In the genomic region with DNA sequence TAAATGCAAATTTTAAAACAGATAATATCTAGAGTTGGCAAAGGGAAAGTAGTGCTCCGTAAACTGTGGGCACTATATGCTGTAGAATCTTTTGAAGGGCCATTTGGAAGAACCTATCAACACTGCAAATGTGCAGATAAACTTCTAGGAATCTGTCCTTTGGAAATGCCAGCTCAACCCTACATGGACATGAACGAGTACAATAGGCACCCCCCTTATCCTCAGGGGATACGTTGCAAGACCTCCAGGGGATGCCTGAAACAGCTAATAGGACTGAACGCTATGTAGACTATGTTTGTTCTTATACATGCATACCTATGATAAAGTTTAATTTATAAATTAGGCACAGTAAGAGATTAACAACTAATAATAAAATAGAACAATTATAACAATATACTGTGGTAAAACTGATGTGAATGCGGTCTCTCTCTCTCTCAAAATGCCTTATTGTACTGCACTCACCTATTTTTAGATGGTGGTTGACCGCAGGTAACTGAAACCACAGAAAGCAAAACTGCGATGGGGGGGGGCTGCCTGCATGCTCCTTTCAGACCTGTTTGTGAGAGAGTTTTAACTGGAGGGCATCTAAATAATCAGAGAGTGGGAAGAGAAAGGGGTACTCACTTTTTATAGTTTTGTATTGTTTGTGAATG, we compare ENCODE assay signal across 8 cellular contexts. TPM values are rescaled to one million over a fixed set of nuclear protein-coding genes. Genes with fewer than 3 reads are reported as not detected.
DNase-seq lines count a peak whose midpoint lies in the region; ATAC-seq lines count a peak whose summit lies in the region.
"Not testable (repeated sequence)": the region's sequence is repeated elsewhere in the genome, so short reads cannot be mapped to it uniquely, and the experiment has no call there.

No MANE protein-coding gene starts in this region.

- DNase-seq in CD8-positive, alpha-beta memory T cell: peak; percentile 36 to 85 (median 69)
- peak; percentile 95 to 98 for DNase-seq in NCI-H526 (lab: John Stamatoyannopoulos, UW)
- DNase-seq in activated CD4-positive, CD25-positive, alpha-beta regulatory T cell treated with anti-CD3 and anti-CD28 coated beads, Interleukin-2, amount 50 U/mL, for 16 hours (ENCODE audit: low read depth, low spot score): peak; percentile 51
- DNase-seq in activated T-helper 1 cell treated with anti-CD3 and anti-CD28 coated beads, Interleukin-12 subunit alpha, Interleukin-12 subunit beta, Interleukin-2, Interleukin-4 antibody, amounts not matched to agents 30 ng/mL and 10 ng/mL and 1 ng/mL, durations not matched to agents 14 hours and 24 hours and 36 hours (ENCODE audit: low spot score): peak; percentile 76
- peak in 1 of 2 donors; percentile 38 for DNase-seq in memory B cell (ENCODE audit: low spot score in 2 of 2)
- peak; percentile 27 to 55 for DNase-seq in stimulated activated CD8-positive, alpha-beta memory T cell treated with anti-CD3 and anti-CD28 coated beads, Interleukin-2, amount 100 ng/mL, for 1 hour (ENCODE audit: low read depth in 2 of 2)

- H3K4me3 Mint-ChIP-seq in CD8-positive, alpha-beta memory T cell: peak overlapping the region; percentile 28 to 86 (median 59)
- peak overlapping the region; percentile 72 for H3K4me3 Mint-ChIP-seq in activated T-helper 1 cell treated with anti-CD3 and anti-CD28 coated beads, Interleukin-12 subunit alpha, Interleukin-12 subunit beta, Interleukin-2, Interleukin-4 antibody, amounts not matched to agents 30 ng/mL and 10 ng/mL and 1 ng/mL, durations not matched to agents 14 hours and 24 hours and 36 hours
- H3K4me3 Mint-ChIP-seq in memory B cell: peak overlapping the region; percentile 30

- peak; percentile 25 for ATAC-seq in GM21360 (IDR thresholded peaks at IDR 0.05; ENCODE audit: unreplicated experiment)
- ATAC-seq in HG03159 (IDR thresholded peaks at IDR 0.05; ENCODE audit: unreplicated experiment): peak; percentile 28
- ATAC-seq in memory B cell (ENCODE audit: low read depth): peak; percentile 63

- peak overlapping the region; percentile 58 for H3K4me3 ChIP-seq in CD8-positive, alpha-beta memory T cell (ENCODE audit: low read length)

- H3K4me1 Mint-ChIP-seq in CD8-positive, alpha-beta memory T cell: peaks cover 63 to 75% (median 67%) of the 10 kb centered on the region in 3 donors
- peaks cover 70% of the 10 kb centered on the region for H3K4me1 Mint-ChIP-seq in activated T-helper 1 cell treated with anti-CD3 and anti-CD28 coated beads, Interleukin-12 subunit alpha, Interleukin-12 subunit beta, Interleukin-2, Interleukin-4 antibody, amounts not matched to agents 30 ng/mL and 10 ng/mL and 1 ng/mL, durations not matched to agents 14 hours and 24 hours and 36 hours (ENCODE audit: low read depth)
- H3K4me1 Mint-ChIP-seq in memory B cell: peaks cover 31% of the 10 kb centered on the region

- peaks cover 27 to 33% of the 10 kb centered on the region in 2 donors for H3K27me3 Mint-ChIP-seq in CD8-positive, alpha-beta memory T cell
- not testable (repeated sequence) for H3K27me3 Mint-ChIP-seq in activated T-helper 1 cell treated with anti-CD3 and anti-CD28 coated beads, Interleukin-12 subunit alpha, Interleukin-12 subunit beta, Interleukin-2, Interleukin-4 antibody, amounts not matched to agents 30 ng/mL and 10 ng/mL and 1 ng/mL, durations not matched to agents 14 hours and 24 hours and 36 hours (ENCODE audit: insufficient read depth)
- peaks cover 29% of the 10 kb centered on the region for H3K27me3 Mint-ChIP-seq in memory B cell

- intact Hi-C loops in activated T-helper 1 cell treated with anti-CD3 and anti-CD28 coated beads, Interleukin-12 subunit alpha, Interleukin-12 subunit beta, Interleukin-2, Interleukin-4 antibody, amounts not matched to agents 30 ng/mL and 10 ng/mL and 1 ng/mL, durations not matched to agents 14 hours and 24 hours and 36 hours (cut with micrococcal nuclease): not testable (repeated sequence)

- CTCF ChIA-PET in CD8-positive, alpha-beta memory T cell (lab: Charles Lee): not testable (repeated sequence)

- POLR2A ChIA-PET in CD8-positive, alpha-beta memory T cell (lab: Charles Lee): not testable (repeated sequence)

- not testable (repeated sequence) for H3K36me3 ChIP-seq in CD8-positive, alpha-beta memory T cell (ENCODE audit: insufficient read depth, low read length)

- H3K4me1 ChIP-seq in CD8-positive, alpha-beta memory T cell (ENCODE audit: insufficient read depth, low read length): peaks cover 66% of the 10 kb centered on the region

- not testable (repeated sequence) for H3K27ac ChIP-seq in CD8-positive, alpha-beta memory T cell (ENCODE audit: low read depth, low read length)

- H3K27ac Mint-ChIP-seq in CD8-positive, alpha-beta memory T cell: peak overlapping the region in 3 of 8 donors; percentile 38 to 71 (median 67)
- peak overlapping the region; percentile 86 for H3K27ac Mint-ChIP-seq in activated T-helper 1 cell treated with anti-CD3 and anti-CD28 coated beads, Interleukin-12 subunit alpha, Interleukin-12 subunit beta, Interleukin-2, Interleukin-4 antibody, amounts not matched to agents 30 ng/mL and 10 ng/mL and 1 ng/mL, durations not matched to agents 14 hours and 24 hours and 36 hours
- not testable (repeated sequence) for H3K27ac Mint-ChIP-seq in memory B cell

- not testable (repeated sequence) for H3K36me3 Mint-ChIP-seq in CD8-positive, alpha-beta memory T cell; activated T-helper 1 cell treated with anti-CD3 and anti-CD28 coated beads, Interleukin-12 subunit alpha, Interleukin-12 subunit beta, Interleukin-2, Interleukin-4 antibody, amounts not matched to agents 30 ng/mL and 10 ng/mL and 1 ng/mL, durations not matched to agents 14 hours and 24 hours and 36 hours (ENCODE audit: low read depth); memory B cell

- not testable (repeated sequence) for H3K27me3 ChIP-seq in CD8-positive, alpha-beta memory T cell (ENCODE audit: insufficient read depth, low read length, poor library complexity, severe bottlenecking)

- H3K9me3 ChIP-seq in CD8-positive, alpha-beta memory T cell (ENCODE audit: low read length): not testable (repeated sequence)

- H3K9me3 Mint-ChIP-seq in CD8-positive, alpha-beta memory T cell; activated T-helper 1 cell treated with anti-CD3 and anti-CD28 coated beads, Interleukin-12 subunit alpha, Interleukin-12 subunit beta, Interleukin-2, Interleukin-4 antibody, amounts not matched to agents 30 ng/mL and 10 ng/mL and 1 ng/mL, durations not matched to agents 14 hours and 24 hours and 36 hours; memory B cell: not testable (repeated sequence)

RNA-seq across cellular contexts. Expression of a gene that starts 59.5 kb away (rescaled TPM):
- total RNA-seq in CD8-positive, alpha-beta memory T cell: 10 to 100 TPM; 37.0 to 37.6 TPM
- 5.8 TPM for polyA plus RNA-seq in CD8-positive, alpha-beta memory T cell
- 64.3 and 65.1 TPM in 2 replicates for total RNA-seq in activated T-helper 1 cell treated with anti-CD3 and anti-CD28 coated beads, Interleukin-12 subunit alpha, Interleukin-12 subunit beta, Interleukin-2, Interleukin-4 antibody, amounts not matched to agents 30 ng/mL and 10 ng/mL and 1 ng/mL, durations not matched to agents 14 hours and 24 hours and 36 hours
